In genomic region chr15:28098766-28099554, GRCh38 we compare ENCODE assay signal across 9 cellular contexts. TPM values are rescaled to one million over a fixed set of nuclear protein-coding genes. Genes with fewer than 3 reads are reported as not detected.
DNase-seq lines count a peak whose midpoint lies in the region; ATAC-seq, FAIRE-seq and TF ChIP-seq lines count a peak whose summit lies in the region.
"Had no signal": no experiment of that assay in that cellular context is flagged by ENCODE, and none has a peak within 500 bp of the region (broad histone marks: within the 10 kb centered on the region; RNA-seq: fewer than 3 reads in every experiment).

OCA2 (minus strand) TSS chr15:28099315; CDS start chr15:28081874, 17,441 bp downstream.

- intact Hi-C loops in testis (cut with DNase I; ENCODE audit: low total_unique reads) = no loop called here

- FAIRE-seq in D721Med (lab: Jason Lieb, UNC) = no peak

- TF ChIP-seq CTCF in D721Med (IDR thresholded peaks at IDR 0.05; ENCODE audit: insufficient read depth, missing control alignments) (peak; percentile 46), testis (IDR thresholded peaks at IDR 0.05) (no peak)

- H3K27ac ChIP-seq in testis = peak within 1 kb of the TSS in 1 of 2 donors; percentile 62

- no peaks in the 10 kb centered on the region for H3K27me3 ChIP-seq in testis

- no peaks in the 10 kb centered on the region for H3K36me3 ChIP-seq in testis (ENCODE audit: low read depth, missing control alignments)

- H3K4me3 ChIP-seq in testis = peak within 1 kb of the TSS; percentile 22 to 49

- no peak for TF ChIP-seq POLR2A in testis (IDR thresholded peaks at IDR 0.05)

- H3K9me3 Mint-ChIP-seq in effector memory CD8-positive, alpha-beta T cell = no peaks in the 10 kb centered on the region

- peaks cover 39 to 55% of the 10 kb centered on the region in 2 donors for H3K27me3 Mint-ChIP-seq in effector memory CD8-positive, alpha-beta T cell

- H3K9me3 ChIP-seq in testis = no peaks in the 10 kb centered on the region

- no peak within 1 kb of the TSS for H3K27ac Mint-ChIP-seq in effector memory CD8-positive, alpha-beta T cell

- WGBS in testis, 2 donors = 4 to 12% methylated on average over 14 to 52 of the region's 52 CpGs

- H3K4me1 ChIP-seq in testis = peaks cover 21% of the 10 kb centered on the region

- peak; percentile 66 for DNase-seq in D721Med (ENCODE audit: insufficient read length, low spot score)
- DNase-seq in NCI-H146 treated with DMSO at 0.1 percent for 48 hours (lab: John Stamatoyannopoulos, UW; ENCODE audit: unreplicated experiment) = peak; percentile 51
- DNase-seq in activated CD4-positive, alpha-beta T cell treated with anti-CD3 and anti-CD28 coated beads for 48 hours = peak; percentile 72
- peak in 2 of 3 experiments; percentile 30 to 34 for DNase-seq in effector memory CD8-positive, alpha-beta T cell
- DNase-seq in myocyte (ENCODE audit: low read depth) = peak; percentile 76
- DNase-seq in testis = peak; percentile 90
- DNase-seq in SW 1271 (lab: John Stamatoyannopoulos, UW) = no peak

- H3K4me1 Mint-ChIP-seq in effector memory CD8-positive, alpha-beta T cell (ENCODE audit: low read depth in 2 of 2) = peaks cover 14 to 27% of the 10 kb centered on the region in 2 donors

- H3K36me3 Mint-ChIP-seq in effector memory CD8-positive, alpha-beta T cell (ENCODE audit: insufficient read depth) = peaks cover 2% of the 10 kb centered on the region

- peak; percentile 8 for ATAC-seq in effector memory CD8-positive, alpha-beta T cell (replicated peaks)
- ATAC-seq in HG02588 (IDR thresholded peaks at IDR 0.05; ENCODE audit: unreplicated experiment) = no peak

- H3K4me3 Mint-ChIP-seq in effector memory CD8-positive, alpha-beta T cell = peak within 1 kb of the TSS; percentile 46 to 69

RNA-seq across cellular contexts. Expression of gene OCA2, which starts in this region (rescaled TPM):
- total RNA-seq in myocyte (not detected in 2 replicates), testis (1 to 10 TPM; 4.5 to 7.2 TPM)
- not detected for polyA plus RNA-seq in myocyte (2012)
- polyA plus RNA-seq in testis (ENCODE audit: insufficient read depth, low read depth, low replicate concordance) = 2.6 TPM
- total RNA-seq: HT1080 had no signal

Comparison
In these comparisons a context has a peak if more than half of its experiments do, and no peak if none do; other contexts are left out.
1. Peak in DNase-seq in myocyte; RNA of the gene not detected or under 1 TPM.
2. DNase-seq: peak in D721Med (single experiment), NCI-H146 treated with DMSO at 0.1 percent for 48 hours (single experiment), activated CD4-positive, alpha-beta T cell treated with anti-CD3 and anti-CD28 coated beads for 48 hours (single experiment), effector memory CD8-positive, alpha-beta T cell (2 of 3) and testis (single experiment); none in SW 1271 (0 of 2).